In genomic region chr9:137441289-137441934, GRCh38 we compare ENCODE assay signal across 9 cellular contexts. TPM values are rescaled to one million over a fixed set of nuclear protein-coding genes. Genes with fewer than 3 reads are reported as not detected.
A peak's percentile ranks its signal among the peaks of the same experiment; 100 is the strongest.
DNase-seq lines count a peak whose midpoint lies in the region; ATAC-seq and TF ChIP-seq lines count a peak whose summit lies in the region.
"Had no signal": no experiment of that assay in that cellular context is flagged by ENCODE, and none has a peak within 500 bp of the region (broad histone marks: within the 10 kb centered on the region; RNA-seq: fewer than 3 reads in every experiment).

Gene ENTPD8, minus strand, starts transcription at chr9:137441357. Its CDS starts 3,072 bp downstream, at chr9:137438285.

- peak within 1 kb of the TSS; percentile 38 for H3K4me2 ChIP-seq in mesendoderm (ENCODE audit: low read length)

- no peak within 1 kb of the TSS for H3K9ac ChIP-seq in mesendoderm (ENCODE audit: low read length)

- no peak within 1 kb of the TSS for H2BK15ac ChIP-seq in mesendoderm (replicated peaks; ENCODE audit: low read depth)

- H4K8ac ChIP-seq in mesendoderm (ENCODE audit: low read depth, low read length): no peak within 1 kb of the TSS

- H3K4ac ChIP-seq in mesendoderm (ENCODE audit: low read depth, low read length): no peak within 1 kb of the TSS

- no peak within 1 kb of the TSS for H2AK5ac ChIP-seq in mesendoderm (ENCODE audit: low read length)

- H2BK120ac ChIP-seq in mesendoderm (ENCODE audit: low read depth, low read length): no peak within 1 kb of the TSS

- H3K27me3 ChIP-seq in mesendoderm (ENCODE audit: insufficient read depth, low read length, poor library complexity): no peaks in the 10 kb centered on the region

- H3K4me3 ChIP-seq in choroid plexus epithelial cell (ENCODE audit: low read depth, low read length): peak within 1 kb of the TSS; percentile 17
- H3K4me3 ChIP-seq in mesendoderm (ENCODE audit: low read length): no peak within 1 kb of the TSS

- DNase-seq in NCI-H2029 (lab: John Stamatoyannopoulos, UW) (peak; percentile 85), NCI-H2029 treated with DMSO at 0.1 percent for 48 hours (lab: John Stamatoyannopoulos, UW) (no peak), NCI-H510A (lab: John Stamatoyannopoulos, UW) (peak; percentile 91), choroid plexus epithelial cell (ENCODE audit: low read depth) (no peak), mesendoderm (peak; percentile 64), AG20443 (ENCODE audit: low spot score) (no peak), pons (ENCODE audit: low spot score) (no peak)

- no CpG with 5 or more reads among the region's 62 CpGs for WGBS in mesendoderm (ENCODE audit: extremely low coverage, insufficient coverage, low lambda C conversion rate)

- no peak within 1 kb of the TSS for H4K5ac ChIP-seq in mesendoderm (ENCODE audit: low read length)

- H3K56ac ChIP-seq in mesendoderm (ENCODE audit: low read length): peak within 1 kb of the TSS; percentile 15

- no peak within 1 kb of the TSS for H3K18ac ChIP-seq in mesendoderm (ENCODE audit: low read length)

- H3K4me1 ChIP-seq in mesendoderm (ENCODE audit: control insufficient read depth, low read depth, low read length): no peaks in the 10 kb centered on the region

- no peak within 1 kb of the TSS for H2BK5ac ChIP-seq in mesendoderm (ENCODE audit: low read length)

- H3K27ac ChIP-seq in mesendoderm (ENCODE audit: low read depth, low read length): no peak within 1 kb of the TSS
- H3K27ac ChIP-seq: C4-2B had no signal

- no peak within 1 kb of the TSS for H3K23ac ChIP-seq in mesendoderm (ENCODE audit: low read length)

- H3K79me1 ChIP-seq in mesendoderm (ENCODE audit: low read length): no peaks in the 10 kb centered on the region

- ATAC-seq in HG03039 (IDR thresholded peaks at IDR 0.05; ENCODE audit: unreplicated experiment): no peak

- H3K36me3 ChIP-seq in mesendoderm (ENCODE audit: control insufficient read depth, insufficient read depth, low read length): no peaks in the 10 kb centered on the region

- TF ChIP-seq CTCF in choroid plexus epithelial cell (conservative IDR thresholded peaks at IDR 0.05; ENCODE audit: low read depth, low read length): no peak

- H3K79me2 ChIP-seq in mesendoderm (ENCODE audit: control insufficient read depth, insufficient read depth, low read length): no peaks in the 10 kb centered on the region

RNA-seq across cellular contexts. Expression of gene ENTPD8, which starts in this region (rescaled TPM):
- 0.07 TPM for polyA plus RNA-seq in mesendoderm (2013, experiment 1 of 2)
- polyA plus RNA-seq in mesendoderm (2013, experiment 2 of 2): 0.04 TPM

Comparison
In these comparisons a context has a peak if more than half of its experiments do, and no peak if none do; other contexts are left out.
1. DNase-seq: peak in NCI-H2029 (single experiment), NCI-H510A (single experiment) and mesendoderm (single experiment); none in NCI-H2029 treated with DMSO at 0.1 percent for 48 hours (single experiment), choroid plexus epithelial cell (single experiment), AG20443 (single experiment) and pons (single experiment).